Comparison of ENCODE assay signal across 23 cellular contexts in the genomic region with DNA sequence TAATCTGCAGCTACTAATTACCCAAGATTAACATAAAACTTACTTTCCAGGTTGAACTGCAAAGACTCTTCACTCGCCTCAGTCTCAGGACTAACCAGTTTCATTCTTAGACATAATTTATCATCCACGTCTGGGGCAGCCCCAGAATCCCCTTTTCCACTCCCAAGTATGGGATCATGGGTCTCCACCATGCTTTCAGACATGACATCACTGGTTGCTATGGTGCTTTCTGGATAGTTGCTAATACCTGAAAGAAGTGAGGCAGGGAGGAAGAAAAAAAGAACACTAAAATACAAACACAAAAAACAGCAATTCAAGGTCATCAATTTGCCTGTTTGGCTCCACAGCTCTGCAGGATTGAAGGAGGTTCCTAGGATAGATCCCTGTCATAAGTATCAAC.
"Had no signal": no experiment of that assay in that cellular context is flagged by ENCODE, and none has a peak within 500 bp of the region (broad histone marks: within the 10 kb centered on the region; RNA-seq: fewer than 3 reads in every experiment).

No MANE protein-coding gene starts in this region.

- H3K36me3 ChIP-seq: neural progenitor cell, ovary, uterus had no signal

- H3K27me3 ChIP-seq: dorsolateral prefrontal cortex, esophagus muscularis mucosa, gastrocnemius medialis, heart right ventricle, neural progenitor cell, ovary, tibial artery, upper lobe of left lung, uterus had no signal

- FAIRE-seq: endometrium, islet of Langerhans had no signal

- H3K27me3 Mint-ChIP-seq: natural killer cell treated with Interleukin-12 subunit alpha and Interleukin-12 subunit beta and Interleukin-15 and Interleukin-18, amount 100 ng/mL, for 72 hours; stimulated activated naive CD8-positive, alpha-beta T cell treated with anti-CD3 and anti-CD28 coated beads, Interleukin-15, Interleukin-2, amounts not matched to agents 100 ng/mL and 50 ng/mL, for 24 hours had no signal

- H3K4me3 Mint-ChIP-seq: natural killer cell treated with Interleukin-12 subunit alpha and Interleukin-12 subunit beta and Interleukin-15 and Interleukin-18, amount 100 ng/mL, for 72 hours; neural progenitor cell; stimulated activated naive CD8-positive, alpha-beta T cell treated with anti-CD3 and anti-CD28 coated beads, Interleukin-15, Interleukin-2, amounts not matched to agents 100 ng/mL and 50 ng/mL, for 24 hours had no signal

- DNase-seq: cortex of kidney; dorsolateral prefrontal cortex; effector CD8-positive, alpha-beta T cell; gastrocnemius medialis; heart right ventricle; hypothalamus; kidney glomerular epithelial cell; midbrain; nucleus accumbens; ovary; right cardiac atrium; stimulated activated CD4-positive, alpha-beta T cell treated with anti-CD3 and anti-CD28 coated beads, Interleukin-2, amount 100 ng/mL, for 48 hours; tibial artery; upper lobe of left lung; uterus had no signal

- H3K4me1 ChIP-seq: upper lobe of left lung, uterus had no signal

- H3K4me3 ChIP-seq: dorsolateral prefrontal cortex, esophagus muscularis mucosa, gastrocnemius medialis, heart right ventricle, neural progenitor cell, ovary, smooth muscle cell, tibial artery, upper lobe of left lung, uterus had no signal

- H3K27ac ChIP-seq: epithelial cell of prostate, esophagus muscularis mucosa, gastrocnemius medialis, heart right ventricle, neural progenitor cell, ovary, tibial artery, upper lobe of left lung, uterus had no signal

- H3K9me3 Mint-ChIP-seq: natural killer cell treated with Interleukin-12 subunit alpha and Interleukin-12 subunit beta and Interleukin-15 and Interleukin-18, amount 100 ng/mL, for 72 hours; neural progenitor cell; stimulated activated naive CD8-positive, alpha-beta T cell treated with anti-CD3 and anti-CD28 coated beads, Interleukin-15, Interleukin-2, amounts not matched to agents 100 ng/mL and 50 ng/mL, for 24 hours had no signal

- H3K4me2 ChIP-seq: neural progenitor cell, smooth muscle cell had no signal

- H3K27ac Mint-ChIP-seq: neural progenitor cell had no signal

- ATAC-seq: gastrocnemius medialis; heart right ventricle; natural killer cell treated with Interleukin-12 subunit alpha and Interleukin-12 subunit beta and Interleukin-15 and Interleukin-18, amount 100 ng/mL, for 72 hours; right cardiac atrium had no signal

- H2AFZ ChIP-seq: neural progenitor cell had no signal

- H3K9ac ChIP-seq: neural progenitor cell had no signal

- H3K9me3 ChIP-seq: esophagus muscularis mucosa, gastrocnemius medialis, heart right ventricle, ovary, tibial artery, upper lobe of left lung, uterus had no signal
